In the genomic region with DNA sequence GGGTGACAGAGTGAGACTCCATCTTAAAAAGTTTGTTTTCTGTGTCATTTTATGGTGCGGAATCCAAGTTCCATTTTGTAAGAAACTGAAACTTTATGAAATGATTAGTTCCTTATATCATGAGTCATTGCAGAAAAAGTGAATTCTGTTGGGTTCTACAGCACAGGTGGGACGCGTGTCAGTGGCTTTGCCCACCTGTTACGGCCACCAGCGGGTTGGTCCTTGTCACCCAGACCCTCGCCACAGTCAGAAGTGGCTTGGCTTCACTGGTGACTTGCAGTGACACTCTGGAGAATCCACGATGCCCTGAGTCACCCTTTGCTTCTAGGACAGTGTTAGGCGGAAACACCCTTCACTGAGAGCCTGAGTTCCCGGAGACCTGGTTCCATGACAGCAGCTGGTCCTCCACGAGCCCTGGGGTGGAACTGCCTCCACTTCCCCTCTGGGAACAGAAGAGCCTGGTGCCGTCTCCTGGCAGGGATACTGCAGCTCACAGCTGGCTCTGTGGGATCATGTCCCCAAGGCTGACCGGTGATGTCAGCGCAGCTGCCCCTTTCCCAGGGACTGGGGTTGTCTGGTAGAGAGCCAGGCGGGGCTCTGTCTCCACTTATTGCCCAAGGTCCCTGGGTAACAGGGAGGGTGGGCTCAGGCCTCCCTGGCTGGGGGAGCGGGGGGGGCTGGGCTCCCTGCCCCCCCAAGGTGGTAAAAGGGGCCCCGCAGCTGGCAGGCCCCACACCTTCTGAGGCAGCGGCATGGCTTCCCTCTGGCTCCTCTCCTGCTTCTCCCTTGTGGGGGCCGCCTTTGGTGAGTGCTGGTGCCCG, we compare ENCODE assay signal across 9 cellular contexts. TPM values are rescaled to one million over a fixed set of nuclear protein-coding genes. Genes with fewer than 3 reads are reported as not detected.
A peak's percentile ranks its signal among the peaks of the same experiment; 100 is the strongest.
DNase-seq lines count a peak whose midpoint lies in the region; ATAC-seq, FAIRE-seq and TF ChIP-seq lines count a peak whose summit lies in the region.
"Had no signal": no experiment of that assay in that cellular context is flagged by ENCODE, and none has a peak within 500 bp of the region (broad histone marks: within the 10 kb centered on the region; RNA-seq: fewer than 3 reads in every experiment).

A gene (plus strand): TSS at position 733 of the 821 bp plus-strand sequence. CDS start 20 bp downstream, at position 753.

- ATAC-seq in CD4-positive, alpha-beta T cell (ENCODE audit: poor library complexity), result no peak
- ATAC-seq in GM19035 (IDR thresholded peaks at IDR 0.05; ENCODE audit: unreplicated experiment), result peak; percentile 54
- peak; percentile 59 for ATAC-seq in HG03378 (IDR thresholded peaks at IDR 0.05; ENCODE audit: unreplicated experiment)

- H3K4me1 Mint-ChIP-seq in CD4-positive, alpha-beta T cell (ENCODE audit: low read depth), result peaks cover 11% of the 10 kb centered on the region
- H3K4me1 Mint-ChIP-seq in Caco-2 (ENCODE audit: low read depth, unreplicated experiment), result no peaks in the 10 kb centered on the region

- no peak for FAIRE-seq in H1 (lab: Jason Lieb, UNC)

- BruUV-seq in A673 (replicated peaks; lab: Mats Ljungman, UMichigan) (no TSS peak), Caco-2 (replicated peaks; lab: Mats Ljungman, UMichigan) (no TSS peak)

- H3K27ac ChIP-seq in CD4-positive, alpha-beta T cell (ENCODE audit: low read depth, low read length), result no peak within 1 kb of the TSS
- H3K27ac ChIP-seq in H1 (ENCODE audit: low read depth, low read length) (no peak within 1 kb of the TSS), A673 (ENCODE audit: low read depth, low read length, poor library complexity, severe bottlenecking) (no peak within 1 kb of the TSS)

- no peak within 1 kb of the TSS for H3K14ac ChIP-seq in H1 (ENCODE audit: insufficient read length)

- no peaks in the 10 kb centered on the region for H3K23me2 ChIP-seq in H1 (ENCODE audit: low read depth, low read length)

- CTCF ChIA-PET in CD4-positive, alpha-beta T cell (lab: Charles Lee), result interaction anchor here (0.8 to 1.1 kb wide), 2 partner anchors 15 to 171 kb away, joined by 3 read pairs; no protein-coding TSS in a partner anchor
- CTCF ChIA-PET in H1 (lab: Charles Lee; ENCODE audit: partially characterized antibody), result interaction anchor here (0.6 to 15.0 kb wide), 4 partner anchors 15 to 502 kb away, joined by 3 to 157 read pairs (median 7); no protein-coding TSS in a partner anchor
- CTCF ChIA-PET in A673 (lab: Charles Lee), result no interaction called here
- CTCF ChIA-PET in Caco-2 (lab: Charles Lee), result interaction anchor here (1.0 to 1.1 kb wide), 2 partner anchors 16 to 19 kb away, joined by 3 read pairs; no protein-coding TSS in a partner anchor

- H3K4me3 ChIP-seq in H1 (ENCODE audit: extremely low read depth in 1 of 4, insufficient read depth in 2 of 4, low read depth in 3 of 4, low read length in 4 of 4) (no peak within 1 kb of the TSS), A673 (ENCODE audit: low read depth, low read length, poor library complexity, severe bottlenecking) (no peak within 1 kb of the TSS), Caco-2 (ENCODE audit: low read depth, low read length) (no peak within 1 kb of the TSS)

- H3K79me1 ChIP-seq in H1 (ENCODE audit: low read depth, low read length), result no peaks in the 10 kb centered on the region

- H4K8ac ChIP-seq in H1 (ENCODE audit: extremely low read depth, insufficient read depth, low read length), result no peak within 1 kb of the TSS

- H3K9ac ChIP-seq in H1 (replicated peaks in 1 of 4; ENCODE audit: extremely low read depth in 1 of 4, low read depth in 3 of 4, low read length in 3 of 4), result no peak within 1 kb of the TSS

- H3K36me3 ChIP-seq in H1 (ENCODE audit: control insufficient read depth in 2 of 4, insufficient read depth in 4 of 4, low read length in 3 of 4) (no peaks in the 10 kb centered on the region), A673 (ENCODE audit: insufficient read depth, low read length, poor library complexity, severe bottlenecking) (no peaks in the 10 kb centered on the region), Caco-2 (ENCODE audit: control insufficient read depth, insufficient read depth, low read length) (no peaks in the 10 kb centered on the region)

- H3K27me3 ChIP-seq in CD4-positive, alpha-beta T cell (ENCODE audit: control insufficient read depth, insufficient read depth, low read length), result no peaks in the 10 kb centered on the region
- H3K27me3 ChIP-seq in H1 (replicated peaks in 1 of 4; ENCODE audit: control insufficient read depth in 3 of 4, extremely low read depth in 1 of 4, insufficient read depth in 3 of 4, low read length in 3 of 4) (no peaks in the 10 kb centered on the region), A673 (replicated peaks; ENCODE audit: insufficient read depth, low read depth, low read length, poor library complexity) (no peaks in the 10 kb centered on the region), Caco-2 (replicated peaks; ENCODE audit: control insufficient read depth, insufficient read depth, low read length) (no peaks in the 10 kb centered on the region)

- no peak for TF ChIP-seq EP300 in H1 (IDR thresholded peaks at IDR 0.05; ENCODE audit: borderline replicate concordance in 1 of 2, low read depth in 2 of 2, low read length in 2 of 2)

- POLR2A ChIA-PET in CD4-positive, alpha-beta T cell (lab: Charles Lee), result interaction anchor here (2.4 kb wide), 1 partner anchor 19 kb away, joined by 10 read pairs; no protein-coding TSS in a partner anchor
- POLR2A ChIA-PET in H1 (lab: Charles Lee; ENCODE audit: partially characterized antibody), result no interaction called here
- POLR2A ChIA-PET in A673 (lab: Charles Lee; ENCODE audit: low non-redundant PET), result no interaction called here
- POLR2A ChIA-PET in Caco-2 (lab: Charles Lee), result no interaction called here

- H3K9me3 ChIP-seq in CD4-positive, alpha-beta T cell (ENCODE audit: control insufficient read depth, low read length), result no peaks in the 10 kb centered on the region
- H3K9me3 ChIP-seq in H1 (ENCODE audit: insufficient read depth in 2 of 2, low read depth in 1 of 2, low read length in 1 of 2), result no peaks in the 10 kb centered on the region
- H3K9me3 ChIP-seq in A673 (ENCODE audit: low read depth, low read length, poor library complexity, severe bottlenecking), result no peaks in the 10 kb centered on the region
- no peaks in the 10 kb centered on the region for H3K9me3 ChIP-seq in Caco-2

- H3K79me2 ChIP-seq in H1 (ENCODE audit: control insufficient read depth in 1 of 2, insufficient read depth in 2 of 2, low read length in 2 of 2), result no peaks in the 10 kb centered on the region

- H3K27me3 Mint-ChIP-seq in CD4-positive, alpha-beta T cell, result no peaks in the 10 kb centered on the region
- no peaks in the 10 kb centered on the region for H3K27me3 Mint-ChIP-seq in Caco-2 (ENCODE audit: insufficient read depth, unreplicated experiment)

- no peak within 1 kb of the TSS for H2AK5ac ChIP-seq in H1 (ENCODE audit: low read depth, low read length)

- TF ChIP-seq POLR2A in H1 (IDR thresholded peaks at IDR 0.05; ENCODE audit: control extremely low read depth in 1 of 2, low read depth in 2 of 2, low read length in 2 of 2), result no peak

- H3K4me2 ChIP-seq in H1 (ENCODE audit: insufficient read depth in 1 of 2, low read depth in 2 of 2, low read length in 2 of 2), result no peak within 1 kb of the TSS

- no peak within 1 kb of the TSS for H3K56ac ChIP-seq in H1 (replicated peaks; ENCODE audit: insufficient read length, low read depth, low read length)

- no peak within 1 kb of the TSS for H4K5ac ChIP-seq in H1 (ENCODE audit: insufficient read length, low read depth, low read length)

- intact Hi-C loops in CD4-positive, alpha-beta T cell (cut with DNase I, micrococcal nuclease), result no loop called here
- intact Hi-C loops in A673 (cut with micrococcal nuclease; ENCODE audit: unreplicated experiment), result no loop called here
- intact Hi-C loops in Caco-2 (cut with micrococcal nuclease; ENCODE audit: unreplicated experiment), result no loop called here

- TF ChIP-seq CTCF in CD4-positive, alpha-beta T cell (IDR thresholded peaks at IDR 0.05), result no peak
- no peak for TF ChIP-seq CTCF in H1 (IDR thresholded peaks at IDR 0.05; ENCODE audit: control extremely low read depth in 1 of 3, insufficient read depth in 1 of 3, low read depth in 1 of 3, low read length in 3 of 3)
- TF ChIP-seq CTCF in A673 (conservative IDR thresholded peaks at IDR 0.05; ENCODE audit: low read depth, low read length), result no peak
- no peak for TF ChIP-seq CTCF in Caco-2 (IDR thresholded peaks at IDR 0.05; ENCODE audit: insufficient read depth in 1 of 2, low read depth in 1 of 2, low read length in 1 of 2, severe bottlenecking in 1 of 2, unreplicated experiment in 1 of 2)

- no peak for DNase-seq in CD4-positive, alpha-beta T cell
- DNase-seq in H1 (ENCODE audit: low read depth in 1 of 2, low spot score in 2 of 2) (no peak), A673 (ENCODE audit: low spot score) (no peak), Caco-2 (no peak), A172 (ENCODE audit: low spot score) (no peak), NCI-H1694 treated with DMSO at 0.1 percent for 48 hours (lab: John Stamatoyannopoulos, UW) (no peak)
- DNase-seq: activated gamma-delta T cell had no signal

- no peak within 1 kb of the TSS for H2BK120ac ChIP-seq in H1 (replicated peaks; ENCODE audit: low read depth, low read length)

- H4K20me1 ChIP-seq in H1 (replicated peaks in 1 of 2; ENCODE audit: control insufficient read depth in 1 of 2, insufficient read depth in 2 of 2, low read length in 2 of 2), result no peaks in the 10 kb centered on the region

- no peak within 1 kb of the TSS for H2BK20ac ChIP-seq in H1 (ENCODE audit: low read length)

- WGBS in H1 (ENCODE audit: extremely low coverage in 1 of 2, insufficient coverage in 1 of 2, insufficient read length in 1 of 2, insufficient replicate concordance in 2 of 2, low coverage in 1 of 2, low lambda C conversion rate in 2 of 2, missing lambda C conversion rate in 1 of 2), 2 experiments, result 88% methylated on average over 17 of the region's 19 CpGs; no CpG with 5 or more reads in 1 of the 2 experiments

- no peaks in the 10 kb centered on the region for H3K4me1 ChIP-seq in H1 (replicated peaks in 1 of 4; ENCODE audit: control insufficient read depth in 3 of 4, insufficient read depth in 4 of 4, low read length in 3 of 4)
- H3K4me1 ChIP-seq in A673 (ENCODE audit: insufficient read depth, low read length, poor library complexity, severe bottlenecking), result no peaks in the 10 kb centered on the region
- H3K4me1 ChIP-seq in Caco-2, result 0 out of 2 replicates have a peak, but pooled peaks cover 4% of the 10 kb centered on the region

- no peak within 1 kb of the TSS for H3K18ac ChIP-seq in H1 (ENCODE audit: extremely low read depth, low read length)

- H3K4ac ChIP-seq in H1 (replicated peaks; ENCODE audit: insufficient read length, low read depth, low read length), result no peak within 1 kb of the TSS

- H2BK5ac ChIP-seq in H1 (ENCODE audit: low read depth, low read length), result no peak within 1 kb of the TSS

- H2BK12ac ChIP-seq in H1 (ENCODE audit: low read depth, low read length), result peak within 1 kb of the TSS; percentile 23; the same call in 1 of the 2 replicates

- TF ChIP-seq RAD21 in H1 (IDR thresholded peaks at IDR 0.05 in 1 of 2, conservative IDR thresholded peaks at IDR 0.05 in 1 of 2; ENCODE audit: low read depth in 2 of 2, low read length in 2 of 2), result no peak

- H3K4me3 Mint-ChIP-seq in CD4-positive, alpha-beta T cell, result peak within 1 kb of the TSS; percentile 87
- H3K4me3 Mint-ChIP-seq in Caco-2 (ENCODE audit: unreplicated experiment), result no peak within 1 kb of the TSS

- H3K27ac Mint-ChIP-seq in CD4-positive, alpha-beta T cell, result peak within 1 kb of the TSS; percentile 84
- H3K27ac Mint-ChIP-seq in Caco-2 (ENCODE audit: unreplicated experiment), result no peak within 1 kb of the TSS

- no peaks in the 10 kb centered on the region for H3K9me3 Mint-ChIP-seq in CD4-positive, alpha-beta T cell
- no peaks in the 10 kb centered on the region for H3K9me3 Mint-ChIP-seq in Caco-2 (ENCODE audit: unreplicated experiment)

- no peak within 1 kb of the TSS for H3K23ac ChIP-seq in H1 (ENCODE audit: insufficient read length)

- no peak within 1 kb of the TSS; the same call in 1 of the 2 replicates for H2BK15ac ChIP-seq in H1 (ENCODE audit: low read length)

- no peak within 1 kb of the TSS for H2AFZ ChIP-seq in H1 (ENCODE audit: low read length)

- H4K91ac ChIP-seq in H1 (replicated peaks; ENCODE audit: insufficient read length, low read length), result no peak within 1 kb of the TSS

- H3K36me3 Mint-ChIP-seq in CD4-positive, alpha-beta T cell (ENCODE audit: low read depth), result no peaks in the 10 kb centered on the region
- H3K36me3 Mint-ChIP-seq in Caco-2 (ENCODE audit: insufficient read depth, unreplicated experiment), result no peaks in the 10 kb centered on the region

RNA-seq across cellular contexts. Expression of the gene that starts here (rescaled TPM):
- not detected for total RNA-seq in CD4-positive, alpha-beta T cell
- total RNA-seq in H1 (2021; fragmentation: NEBNext Ultra II Directional; extraction: Animal tissue kit (Norgen Biotek cat#: 25700)), result not detected in 2 replicates
- polyA plus RNA-seq in H1 (2011; rRNA removed), result not detected in 2 replicates
- polyA plus RNA-seq in H1 (2011; cell fraction: cytosol; rRNA removed), result not detected
- polyA plus RNA-seq in H1 (2011; cell fraction: nucleus; rRNA removed), result not detected
- polyA plus RNA-seq in H1 (2012, experiment 1 of 2), result not detected in 4 replicates
- not detected for polyA plus RNA-seq in H1 (2012, experiment 2 of 2)
- not detected for polyA plus RNA-seq in H1 (2013, experiment 1 of 2)
- polyA plus RNA-seq in H1 (2013, experiment 2 of 2), result not detected
- not detected in 2 replicates for polyA minus RNA-seq in H1 (2011; rRNA and poly(A)+ RNA removed)
- not detected for polyA minus RNA-seq in H1 (2011; cell fraction: cytosol; rRNA and poly(A)+ RNA removed)
- not detected for polyA minus RNA-seq in H1 (2011; cell fraction: nucleus; rRNA and poly(A)+ RNA removed)
- total RNA-seq in A673 (2021) (not detected in 2 replicates), Caco-2 (2022) (not detected in 2 replicates)
- not detected in 2 replicates for total RNA-seq in A172 (2014; rRNA removed; shearing (Covaris generic))
